Comparison of ENCODE assay signal across 1 cellular context in the genomic region with DNA sequence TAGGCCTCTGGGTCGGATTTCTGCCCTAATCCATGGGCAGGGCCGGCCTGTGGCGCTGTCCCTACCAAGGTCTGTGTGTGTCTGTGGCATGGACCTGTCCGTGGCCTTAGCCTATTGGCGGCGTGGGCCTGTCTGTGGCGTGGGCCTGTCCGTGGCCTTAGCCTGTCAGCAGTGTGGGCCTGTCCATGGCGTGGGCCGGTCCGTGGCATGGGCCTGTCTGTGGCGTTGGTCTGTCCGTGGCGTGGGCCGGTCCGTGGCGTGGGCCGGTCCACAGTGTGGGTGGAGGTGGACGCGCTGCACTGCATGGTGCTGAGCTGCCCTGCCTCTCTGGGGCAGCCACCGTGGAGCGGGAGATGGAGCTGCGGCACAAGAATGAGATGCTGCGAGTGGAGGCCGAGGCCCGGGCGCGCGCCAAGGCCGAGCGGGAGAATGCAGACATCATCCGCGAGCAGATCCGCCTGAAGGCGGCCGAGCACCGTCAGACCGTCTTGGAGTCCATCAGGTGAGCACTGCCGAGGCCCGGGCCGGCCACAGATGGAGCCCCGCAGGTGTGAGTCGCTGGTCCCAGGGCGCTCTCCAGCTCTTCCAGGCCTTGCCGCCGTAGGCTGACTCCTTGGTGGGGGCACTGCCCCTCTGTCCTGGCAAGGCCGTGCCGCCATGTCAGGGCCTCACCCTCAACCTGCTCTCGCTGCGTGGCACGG.
TF ChIP-seq lines count a peak whose summit lies in the region.

No MANE protein-coding gene starts in this region.

TF ChIP-seq in K562, 482 proteins besides CTCF, POLR2A, EP300 and RAD21:
- TF ChIP-seq, protein P1, sequence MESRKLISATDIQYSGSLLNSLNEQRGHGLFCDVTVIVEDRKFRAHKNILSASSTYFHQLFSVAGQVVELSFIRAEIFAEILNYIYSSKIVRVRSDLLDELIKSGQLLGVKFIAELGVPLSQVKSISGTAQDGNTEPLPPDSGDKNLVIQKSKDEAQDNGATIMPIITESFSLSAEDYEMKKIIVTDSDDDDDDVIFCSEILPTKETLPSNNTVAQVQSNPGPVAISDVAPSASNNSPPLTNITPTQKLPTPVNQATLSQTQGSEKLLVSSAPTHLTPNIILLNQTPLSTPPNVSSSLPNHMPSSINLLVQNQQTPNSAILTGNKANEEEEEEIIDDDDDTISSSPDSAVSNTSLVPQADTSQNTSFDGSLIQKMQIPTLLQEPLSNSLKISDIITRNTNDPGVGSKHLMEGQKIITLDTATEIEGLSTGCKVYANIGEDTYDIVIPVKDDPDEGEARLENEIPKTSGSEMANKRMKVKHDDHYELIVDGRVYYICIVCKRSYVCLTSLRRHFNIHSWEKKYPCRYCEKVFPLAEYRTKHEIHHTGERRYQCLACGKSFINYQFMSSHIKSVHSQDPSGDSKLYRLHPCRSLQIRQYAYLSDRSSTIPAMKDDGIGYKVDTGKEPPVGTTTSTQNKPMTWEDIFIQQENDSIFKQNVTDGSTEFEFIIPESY (CRISPR knock-in tag; IDR thresholded peaks at IDR 0.05): 0 out of 2 replicates have a peak, but pooled peaks have one; percentile 32
- TF ChIP-seq, protein P2, sequence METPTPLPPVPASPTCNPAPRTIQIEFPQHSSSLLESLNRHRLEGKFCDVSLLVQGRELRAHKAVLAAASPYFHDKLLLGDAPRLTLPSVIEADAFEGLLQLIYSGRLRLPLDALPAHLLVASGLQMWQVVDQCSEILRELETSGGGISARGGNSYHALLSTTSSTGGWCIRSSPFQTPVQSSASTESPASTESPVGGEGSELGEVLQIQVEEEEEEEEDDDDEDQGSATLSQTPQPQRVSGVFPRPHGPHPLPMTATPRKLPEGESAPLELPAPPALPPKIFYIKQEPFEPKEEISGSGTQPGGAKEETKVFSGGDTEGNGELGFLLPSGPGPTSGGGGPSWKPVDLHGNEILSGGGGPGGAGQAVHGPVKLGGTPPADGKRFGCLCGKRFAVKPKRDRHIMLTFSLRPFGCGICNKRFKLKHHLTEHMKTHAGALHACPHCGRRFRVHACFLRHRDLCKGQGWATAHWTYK (CRISPR knock-in tag; IDR thresholded peaks at IDR 0.05): peak; percentile 76; the same call in 1 of the 2 replicates
- 0 out of 2 replicates have a peak, but pooled peaks have one; percentile 18 for TF ChIP-seq POLR2G (IDR thresholded peaks at IDR 0.05; ENCODE audit: low read depth, low read length)
